ENCODE assay signal across 1 cellular context in genomic region chr17:78268191-78268874, GRCh38.
TF ChIP-seq lines count a peak whose summit lies in the region.

No MANE protein-coding gene starts in this region.

TF ChIP-seq in GM23338, 12 proteins besides CTCF, POLR2A, EP300 and RAD21 (continued from another document):
- TF ChIP-seq ZNF462 (CRISPR knock-in tag; IDR thresholded peaks at IDR 0.05): no peak
